ENCODE assay signal across 8 cellular contexts in the genomic region with DNA sequence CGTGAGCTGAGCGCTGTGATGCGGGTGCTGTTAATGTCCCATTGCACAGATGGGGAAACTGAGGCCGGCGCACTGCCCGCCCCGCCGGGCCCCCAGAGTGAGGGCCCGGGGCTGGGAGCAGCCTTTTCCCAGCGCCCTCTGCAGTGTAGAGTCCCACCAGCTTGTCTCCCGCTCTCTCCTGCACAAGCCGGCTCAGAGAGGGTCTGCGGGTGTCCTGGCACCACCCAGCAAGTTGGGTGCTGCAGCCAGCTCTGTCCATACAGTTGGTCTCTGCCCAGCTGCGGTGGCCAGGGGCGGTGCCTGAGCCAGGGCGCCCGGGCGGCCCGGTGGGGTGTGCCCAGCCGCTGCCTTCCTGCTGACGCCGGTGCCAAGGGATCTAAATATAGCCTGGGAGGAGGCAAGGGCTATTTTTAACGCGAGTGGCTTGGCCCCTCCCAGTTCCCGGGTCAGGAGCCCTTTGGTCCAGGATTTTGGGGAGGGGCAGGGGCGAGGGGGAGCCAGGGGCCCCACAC. TPM values are rescaled to one million over a fixed set of nuclear protein-coding genes. Genes with fewer than 3 reads are reported as not detected.
DNase-seq lines count a peak whose midpoint lies in the region; ATAC-seq and TF ChIP-seq lines count a peak whose summit lies in the region.

No MANE protein-coding gene starts in this region.

- H3K9me3 ChIP-seq in upper lobe of right lung, result no peaks in the 10 kb centered on the region

- intact Hi-C loops in upper lobe of right lung (cut with DNase I), result no loop called here

- DNase-seq in GM12864 (ENCODE audit: low read depth), result no peak
- DNase-seq in RPMI8226, result peak; percentile 87
- DNase-seq in effector memory CD8-positive, alpha-beta T cell, result no peak
- DNase-seq in memory B cell (ENCODE audit: low spot score in 2 of 2), result no peak
- DNase-seq in upper lobe of right lung, result peak; percentile 94

- no peaks in the 10 kb centered on the region for H3K9me3 Mint-ChIP-seq in effector memory CD8-positive, alpha-beta T cell
- no peaks in the 10 kb centered on the region for H3K9me3 Mint-ChIP-seq in memory B cell

- H3K4me1 Mint-ChIP-seq in effector memory CD8-positive, alpha-beta T cell (ENCODE audit: low read depth in 2 of 2), result peaks cover 9 to 14% of the 10 kb centered on the region in 2 donors
- H3K4me1 Mint-ChIP-seq in memory B cell, result peaks cover 29% of the 10 kb centered on the region

- H3K27me3 ChIP-seq in upper lobe of right lung, result no peaks in the 10 kb centered on the region

- H3K27ac ChIP-seq in 22Rv1 (peak overlapping the region; percentile 88), upper lobe of right lung (peak overlapping the region; percentile 82)

- peak; percentile 54 for ATAC-seq in effector memory CD8-positive, alpha-beta T cell (replicated peaks)
- ATAC-seq in memory B cell (ENCODE audit: low read depth) (peak; percentile 2), upper lobe of right lung (peak; percentile 89), GM18505 (IDR thresholded peaks at IDR 0.05; ENCODE audit: unreplicated experiment) (no peak), GM21576 (IDR thresholded peaks at IDR 0.05; ENCODE audit: unreplicated experiment) (no peak)

- H3K36me3 ChIP-seq in upper lobe of right lung, result no peaks in the 10 kb centered on the region

- TF ChIP-seq POLR2A in GM18505 (IDR thresholded peaks at IDR 0.05; ENCODE audit: borderline replicate concordance, extremely low read depth, insufficient read depth, insufficient read length), result no peak

- H3K27me3 Mint-ChIP-seq in effector memory CD8-positive, alpha-beta T cell, result peaks cover 14 to 42% of the 10 kb centered on the region in 2 donors
- H3K27me3 Mint-ChIP-seq in memory B cell, result peaks cover 23% of the 10 kb centered on the region

- H3K4me3 ChIP-seq in GM12864 (ENCODE audit: low read depth, low read length) (peak overlapping the region; percentile 56), upper lobe of right lung (peak overlapping the region; percentile 63)

- no peaks in the 10 kb centered on the region for H3K36me3 Mint-ChIP-seq in effector memory CD8-positive, alpha-beta T cell (ENCODE audit: insufficient read depth)
- no peaks in the 10 kb centered on the region for H3K36me3 Mint-ChIP-seq in memory B cell

- H3K27ac Mint-ChIP-seq in effector memory CD8-positive, alpha-beta T cell, result no peak overlapping the region
- no peak overlapping the region for H3K27ac Mint-ChIP-seq in memory B cell

- 0 out of 2 replicates have a peak, but pooled peaks have one; percentile 5 for TF ChIP-seq CTCF in 22Rv1 (IDR thresholded peaks at IDR 0.05)
- TF ChIP-seq CTCF in GM12864 (IDR thresholded peaks at IDR 0.05; ENCODE audit: low read depth, low read length, missing control alignments), result no peak
- no peak for TF ChIP-seq CTCF in upper lobe of right lung (IDR thresholded peaks at IDR 0.05)

- H3K4me3 Mint-ChIP-seq in effector memory CD8-positive, alpha-beta T cell, result peak overlapping the region; percentile 73 to 76
- peak overlapping the region; percentile 51 for H3K4me3 Mint-ChIP-seq in memory B cell

- H3K4me1 ChIP-seq in upper lobe of right lung, result peaks cover 35% of the 10 kb centered on the region

RNA-seq across cellular contexts. Expression of gene GADD45B, which starts 19.3 kb away (rescaled TPM):
- total RNA-seq in upper lobe of right lung, result 91.2 TPM

RNA-seq across cellular contexts. Expression of gene LMNB2, which starts 38.4 kb away (rescaled TPM):
- total RNA-seq in upper lobe of right lung, result 22.0 TPM

Comparison
In these comparisons a context has a peak if more than half of its experiments do, and no peak if none do; other contexts are left out.
1. DNase-seq: peak in RPMI8226 (single experiment) and upper lobe of right lung (single experiment); none in GM12864 (single experiment), effector memory CD8-positive, alpha-beta T cell (0 of 3) and memory B cell (0 of 2).
2. ATAC-seq: peak in effector memory CD8-positive, alpha-beta T cell (single experiment), memory B cell (single experiment) and upper lobe of right lung (single experiment); none in GM18505 (single experiment) and GM21576 (single experiment).